In the genomic region with DNA sequence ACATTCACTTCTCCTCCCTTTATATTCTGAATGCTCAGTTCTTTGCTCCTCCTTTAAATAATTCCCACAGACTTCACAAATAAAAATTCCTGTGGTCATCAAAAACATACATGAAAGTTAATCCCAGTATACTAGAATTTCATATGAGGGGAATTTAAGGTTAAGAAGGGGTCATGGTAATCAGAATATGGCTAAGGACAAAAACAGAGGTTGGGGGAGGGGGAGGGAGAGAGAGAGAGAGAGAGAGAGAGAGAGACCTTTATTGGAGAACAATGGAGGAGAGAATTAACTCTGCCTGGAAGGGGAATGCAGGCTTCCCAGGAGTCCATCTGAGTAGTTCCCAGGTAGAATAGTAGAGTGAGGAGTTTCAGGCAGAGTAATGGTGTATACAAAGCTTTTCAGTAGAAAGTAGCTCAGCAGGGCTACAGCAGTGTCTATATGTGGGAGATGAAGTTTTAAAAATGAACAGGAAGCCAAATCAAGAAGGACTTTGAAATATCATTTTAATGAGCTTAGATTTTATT, we compare ENCODE assay signal across 22 cellular contexts.
"Had no signal": no experiment of that assay in that cellular context is flagged by ENCODE, and none has a peak within 500 bp of the region (broad histone marks: within the 10 kb centered on the region; RNA-seq: fewer than 3 reads in every experiment).

No MANE protein-coding gene starts in this region.

- H3K27ac ChIP-seq: left ventricle myocardium inferior, right lobe of liver, tibial artery, WERI-Rb-1 had no signal

- H3K4me3 ChIP-seq: left ventricle myocardium inferior, right lobe of liver, tibial artery had no signal

- H3K27me3 ChIP-seq: right lobe of liver, tibial artery had no signal

- DNase-seq: activated CD4-positive, alpha-beta T cell treated with anti-CD3 and anti-CD28 coated beads, Interleukin-2, amount 10 ng/mL, durations not matched to agents 7 days and 5 days; activated CD4-positive, CD25-positive, alpha-beta regulatory T cell treated with anti-CD3 and anti-CD28 coated beads, Interleukin-2, amount 50 U/mL, for 72 hours; activated T-cell treated with anti-CD3 and anti-CD28 coated beads, Interleukin-2, amount 50 U/mL, for 1 hour; aorta; dermis blood vessel endothelial cell; effector CD8-positive, alpha-beta T cell; erythroblast; hippocampal formation; left ventricle myocardium inferior; mammary epithelial cell; midbrain; nucleus accumbens; right lobe of liver; small intestine; stimulated activated CD4-positive, alpha-beta T cell treated with anti-CD3 and anti-CD28 coated beads, Interleukin-2, amount 100 ng/mL, for 24 hours; stimulated activated naive CD8-positive, alpha-beta T cell treated with anti-CD3 and anti-CD28 coated beads, Interleukin-15, amount 100 ng/mL, for 72 hours; tibial artery; WERI-Rb-1 had no signal

- H3K9me3 ChIP-seq: left ventricle myocardium inferior, right lobe of liver, tibial artery had no signal

- H3K4me1 ChIP-seq: left ventricle myocardium inferior, right lobe of liver, tibial artery had no signal

- ATAC-seq: activated naive CD4-positive, alpha-beta T cell treated with anti-CD3 and anti-CD28 coated beads, Interleukin-2, amount 50 U/mL, for 72 hours; activated T-helper 17 cell treated with anti-CD3 and anti-CD28 coated beads, Interleukin-2, amount 50 U/mL, for 72 hours; natural killer cell treated with Interleukin-12 subunit alpha and Interleukin-12 subunit beta and Interleukin-15 and Interleukin-18, amount 100 ng/mL, for 72 hours; right lobe of liver; stimulated activated effector memory CD8-positive, alpha-beta T cell treated with anti-CD3 and anti-CD28 coated beads, Interleukin-12 subunit alpha, Interleukin-12 subunit beta, amount 100 ng/mL, for 72 hours; stimulated activated naive CD8-positive, alpha-beta T cell treated with anti-CD3 and anti-CD28 coated beads, Interleukin-15, amount 100 ng/mL, for 72 hours had no signal

- H3K36me3 ChIP-seq: left ventricle myocardium inferior, right lobe of liver, tibial artery, WERI-Rb-1 had no signal
